Comparison of ENCODE assay signal across 1 cellular context in genomic region chr9:133148351-133149129, GRCh38.
TF ChIP-seq lines count a peak whose summit lies in the region.

No MANE protein-coding gene starts in this region.

TF ChIP-seq in HepG2, 621 proteins besides CTCF, POLR2A, EP300 and RAD21 (continued from another document and continues in another):
- TF ChIP-seq, protein P1, sequence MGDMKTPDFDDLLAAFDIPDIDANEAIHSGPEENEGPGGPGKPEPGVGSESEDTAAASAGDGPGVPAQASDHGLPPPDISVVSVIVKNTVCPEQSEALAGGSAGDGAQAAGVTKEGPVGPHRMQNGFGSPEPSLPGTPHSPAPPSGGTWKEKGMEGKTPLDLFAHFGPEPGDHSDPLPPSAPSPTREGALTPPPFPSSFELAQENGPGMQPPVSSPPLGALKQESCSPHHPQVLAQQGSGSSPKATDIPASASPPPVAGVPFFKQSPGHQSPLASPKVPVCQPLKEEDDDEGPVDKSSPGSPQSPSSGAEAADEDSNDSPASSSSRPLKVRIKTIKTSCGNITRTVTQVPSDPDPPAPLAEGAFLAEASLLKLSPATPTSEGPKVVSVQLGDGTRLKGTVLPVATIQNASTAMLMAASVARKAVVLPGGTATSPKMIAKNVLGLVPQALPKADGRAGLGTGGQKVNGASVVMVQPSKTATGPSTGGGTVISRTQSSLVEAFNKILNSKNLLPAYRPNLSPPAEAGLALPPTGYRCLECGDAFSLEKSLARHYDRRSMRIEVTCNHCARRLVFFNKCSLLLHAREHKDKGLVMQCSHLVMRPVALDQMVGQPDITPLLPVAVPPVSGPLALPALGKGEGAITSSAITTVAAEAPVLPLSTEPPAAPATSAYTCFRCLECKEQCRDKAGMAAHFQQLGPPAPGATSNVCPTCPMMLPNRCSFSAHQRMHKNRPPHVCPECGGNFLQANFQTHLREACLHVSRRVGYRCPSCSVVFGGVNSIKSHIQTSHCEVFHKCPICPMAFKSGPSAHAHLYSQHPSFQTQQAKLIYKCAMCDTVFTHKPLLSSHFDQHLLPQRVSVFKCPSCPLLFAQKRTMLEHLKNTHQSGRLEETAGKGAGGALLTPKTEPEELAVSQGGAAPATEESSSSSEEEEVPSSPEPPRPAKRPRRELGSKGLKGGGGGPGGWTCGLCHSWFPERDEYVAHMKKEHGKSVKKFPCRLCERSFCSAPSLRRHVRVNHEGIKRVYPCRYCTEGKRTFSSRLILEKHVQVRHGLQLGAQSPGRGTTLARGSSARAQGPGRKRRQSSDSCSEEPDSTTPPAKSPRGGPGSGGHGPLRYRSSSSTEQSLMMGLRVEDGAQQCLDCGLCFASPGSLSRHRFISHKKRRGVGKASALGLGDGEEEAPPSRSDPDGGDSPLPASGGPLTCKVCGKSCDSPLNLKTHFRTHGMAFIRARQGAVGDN (CRISPR knock-in tag; IDR thresholded peaks at IDR 0.05): 0 out of 2 replicates have a peak, but pooled peaks have one; percentile 41
- TF ChIP-seq RXRA (CRISPR knock-in tag; IDR thresholded peaks at IDR 0.05) (peak; percentile 29; the same call in 1 of the 2 replicates), RBM39 (IDR thresholded peaks at IDR 0.05; ENCODE audit: low read depth, low read length, poor library complexity, severe bottlenecking) (no peak), PATZ1 (CRISPR knock-in tag; IDR thresholded peaks at IDR 0.05) (0 out of 2 replicates have a peak, but pooled peaks have one; percentile 18), ZNF354B (CRISPR knock-in tag; IDR thresholded peaks at IDR 0.05) (no peak), HDAC1 (CRISPR knock-in tag; IDR thresholded peaks at IDR 0.05) (peak; percentile 53; the same call in 1 of the 2 replicates), ZNF3 (CRISPR knock-in tag; IDR thresholded peaks at IDR 0.05) (no peak), SAP130 (CRISPR knock-in tag; IDR thresholded peaks at IDR 0.05; ENCODE audit: low read depth) (peak; percentile 42; the same call in 1 of the 2 replicates), ZBTB42 (CRISPR knock-in tag; IDR thresholded peaks at IDR 0.05) (no peak), IKZF4 (CRISPR knock-in tag; IDR thresholded peaks at IDR 0.05; ENCODE audit: borderline replicate concordance, low read depth, not compliant biosample characterization) (peak; percentile 4), ZNF572 (CRISPR knock-in tag; IDR thresholded peaks at IDR 0.05) (0 out of 2 replicates have a peak, but pooled peaks have one; percentile 38), ZNF614 (CRISPR knock-in tag; IDR thresholded peaks at IDR 0.05; ENCODE audit: borderline replicate concordance) (no peak), PHF20 (CRISPR knock-in tag; IDR thresholded peaks at IDR 0.05) (no peak), ZNF605 (CRISPR knock-in tag; IDR thresholded peaks at IDR 0.05) (0 out of 2 replicates have a peak, but pooled peaks have one; percentile 25), MIER3 (CRISPR knock-in tag; IDR thresholded peaks at IDR 0.05; ENCODE audit: borderline replicate concordance) (no peak), GABPA (IDR thresholded peaks at IDR 0.05; ENCODE audit: low read depth, low read length) (no peak), GABPA (CRISPR knock-in tag; IDR thresholded peaks at IDR 0.05; ENCODE audit: low read depth) (no peak), ZNF20 (CRISPR knock-in tag; IDR thresholded peaks at IDR 0.05) (no peak), PCBP2 (optimal IDR thresholded peaks at IDR 0.05; ENCODE audit: low read depth, low read length, poor library complexity, severe bottlenecking) (no peak), CREM (IDR thresholded peaks at IDR 0.05) (no peak), CREM (CRISPR knock-in tag; IDR thresholded peaks at IDR 0.05) (no peak), ZUFSP (CRISPR knock-in tag; IDR thresholded peaks at IDR 0.05; ENCODE audit: borderline replicate concordance) (no peak), ZNF749 (CRISPR knock-in tag; IDR thresholded peaks at IDR 0.05; ENCODE audit: borderline replicate concordance) (no peak), ZFAT (CRISPR knock-in tag; conservative IDR thresholded peaks at IDR 0.05) (no peak), ATM (IDR thresholded peaks at IDR 0.05; ENCODE audit: borderline replicate concordance) (no peak), ZNF883 (CRISPR knock-in tag; IDR thresholded peaks at IDR 0.05; ENCODE audit: not compliant biosample characterization) (no peak), SCMH1 (CRISPR knock-in tag; IDR thresholded peaks at IDR 0.05; ENCODE audit: borderline replicate concordance) (no peak), ZSCAN25 (CRISPR knock-in tag; IDR thresholded peaks at IDR 0.05) (no peak), AHR (CRISPR knock-in tag; IDR thresholded peaks at IDR 0.05) (no peak), KLF11 (CRISPR knock-in tag; IDR thresholded peaks at IDR 0.05) (no peak), ELF1 (CRISPR knock-in tag; IDR thresholded peaks at IDR 0.05) (0 out of 2 replicates have a peak, but pooled peaks have one; percentile 22), ZNF607 (CRISPR knock-in tag; IDR thresholded peaks at IDR 0.05; ENCODE audit: borderline replicate concordance) (0 out of 2 replicates have a peak, but pooled peaks have one; percentile 11), CCDC6 (CRISPR knock-in tag; IDR thresholded peaks at IDR 0.05) (no peak), KDM2A (CRISPR knock-in tag; IDR thresholded peaks at IDR 0.05; ENCODE audit: borderline replicate concordance, low read depth) (no peak), ZNF772 (CRISPR knock-in tag; IDR thresholded peaks at IDR 0.05) (peak; percentile 75; the same call in 1 of the 2 replicates), YY1 (IDR thresholded peaks at IDR 0.05; ENCODE audit: insufficient read depth, insufficient replicate concordance, low read depth, low read length) (no peak), HNRNPLL (IDR thresholded peaks at IDR 0.05; ENCODE audit: low read depth, low read length, poor library complexity, severe bottlenecking) (peak; percentile 49), SOX5 (CRISPR knock-in tag; IDR thresholded peaks at IDR 0.05; ENCODE audit: borderline replicate concordance) (no peak), NR1H2 (CRISPR knock-in tag; IDR thresholded peaks at IDR 0.05; ENCODE audit: borderline replicate concordance, low read depth) (no peak)
- TF ChIP-seq, protein P2, sequence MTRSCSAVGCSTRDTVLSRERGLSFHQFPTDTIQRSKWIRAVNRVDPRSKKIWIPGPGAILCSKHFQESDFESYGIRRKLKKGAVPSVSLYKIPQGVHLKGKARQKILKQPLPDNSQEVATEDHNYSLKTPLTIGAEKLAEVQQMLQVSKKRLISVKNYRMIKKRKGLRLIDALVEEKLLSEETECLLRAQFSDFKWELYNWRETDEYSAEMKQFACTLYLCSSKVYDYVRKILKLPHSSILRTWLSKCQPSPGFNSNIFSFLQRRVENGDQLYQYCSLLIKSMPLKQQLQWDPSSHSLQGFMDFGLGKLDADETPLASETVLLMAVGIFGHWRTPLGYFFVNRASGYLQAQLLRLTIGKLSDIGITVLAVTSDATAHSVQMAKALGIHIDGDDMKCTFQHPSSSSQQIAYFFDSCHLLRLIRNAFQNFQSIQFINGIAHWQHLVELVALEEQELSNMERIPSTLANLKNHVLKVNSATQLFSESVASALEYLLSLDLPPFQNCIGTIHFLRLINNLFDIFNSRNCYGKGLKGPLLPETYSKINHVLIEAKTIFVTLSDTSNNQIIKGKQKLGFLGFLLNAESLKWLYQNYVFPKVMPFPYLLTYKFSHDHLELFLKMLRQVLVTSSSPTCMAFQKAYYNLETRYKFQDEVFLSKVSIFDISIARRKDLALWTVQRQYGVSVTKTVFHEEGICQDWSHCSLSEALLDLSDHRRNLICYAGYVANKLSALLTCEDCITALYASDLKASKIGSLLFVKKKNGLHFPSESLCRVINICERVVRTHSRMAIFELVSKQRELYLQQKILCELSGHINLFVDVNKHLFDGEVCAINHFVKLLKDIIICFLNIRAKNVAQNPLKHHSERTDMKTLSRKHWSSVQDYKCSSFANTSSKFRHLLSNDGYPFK (CRISPR knock-in tag; IDR thresholded peaks at IDR 0.05; ENCODE audit: borderline replicate concordance): no peak
- TF ChIP-seq, protein P3, sequence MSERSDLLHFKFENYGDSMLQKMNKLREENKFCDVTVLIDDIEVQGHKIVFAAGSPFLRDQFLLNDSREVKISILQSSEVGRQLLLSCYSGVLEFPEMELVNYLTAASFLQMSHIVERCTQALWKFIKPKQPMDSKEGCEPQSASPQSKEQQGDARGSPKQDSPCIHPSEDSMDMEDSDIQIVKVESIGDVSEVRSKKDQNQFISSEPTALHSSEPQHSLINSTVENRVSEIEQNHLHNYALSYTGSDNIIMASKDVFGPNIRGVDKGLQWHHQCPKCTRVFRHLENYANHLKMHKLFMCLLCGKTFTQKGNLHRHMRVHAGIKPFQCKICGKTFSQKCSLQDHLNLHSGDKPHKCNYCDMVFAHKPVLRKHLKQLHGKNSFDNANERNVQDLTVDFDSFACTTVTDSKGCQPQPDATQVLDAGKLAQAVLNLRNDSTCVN (CRISPR knock-in tag; IDR thresholded peaks at IDR 0.05; ENCODE audit: borderline replicate concordance): no peak
- TF ChIP-seq, protein P4, sequence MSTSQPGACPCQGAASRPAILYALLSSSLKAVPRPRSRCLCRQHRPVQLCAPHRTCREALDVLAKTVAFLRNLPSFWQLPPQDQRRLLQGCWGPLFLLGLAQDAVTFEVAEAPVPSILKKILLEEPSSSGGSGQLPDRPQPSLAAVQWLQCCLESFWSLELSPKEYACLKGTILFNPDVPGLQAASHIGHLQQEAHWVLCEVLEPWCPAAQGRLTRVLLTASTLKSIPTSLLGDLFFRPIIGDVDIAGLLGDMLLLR (CRISPR knock-in tag; IDR thresholded peaks at IDR 0.05): 0 out of 2 replicates have a peak, but pooled peaks have one; percentile 32
- TF ChIP-seq, protein P5, sequence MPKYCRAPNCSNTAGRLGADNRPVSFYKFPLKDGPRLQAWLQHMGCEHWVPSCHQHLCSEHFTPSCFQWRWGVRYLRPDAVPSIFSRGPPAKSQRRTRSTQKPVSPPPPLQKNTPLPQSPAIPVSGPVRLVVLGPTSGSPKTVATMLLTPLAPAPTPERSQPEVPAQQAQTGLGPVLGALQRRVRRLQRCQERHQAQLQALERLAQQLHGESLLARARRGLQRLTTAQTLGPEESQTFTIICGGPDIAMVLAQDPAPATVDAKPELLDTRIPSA (CRISPR knock-in tag; IDR thresholded peaks at IDR 0.05; ENCODE audit: borderline replicate concordance): no peak
- TF ChIP-seq, protein P6, sequence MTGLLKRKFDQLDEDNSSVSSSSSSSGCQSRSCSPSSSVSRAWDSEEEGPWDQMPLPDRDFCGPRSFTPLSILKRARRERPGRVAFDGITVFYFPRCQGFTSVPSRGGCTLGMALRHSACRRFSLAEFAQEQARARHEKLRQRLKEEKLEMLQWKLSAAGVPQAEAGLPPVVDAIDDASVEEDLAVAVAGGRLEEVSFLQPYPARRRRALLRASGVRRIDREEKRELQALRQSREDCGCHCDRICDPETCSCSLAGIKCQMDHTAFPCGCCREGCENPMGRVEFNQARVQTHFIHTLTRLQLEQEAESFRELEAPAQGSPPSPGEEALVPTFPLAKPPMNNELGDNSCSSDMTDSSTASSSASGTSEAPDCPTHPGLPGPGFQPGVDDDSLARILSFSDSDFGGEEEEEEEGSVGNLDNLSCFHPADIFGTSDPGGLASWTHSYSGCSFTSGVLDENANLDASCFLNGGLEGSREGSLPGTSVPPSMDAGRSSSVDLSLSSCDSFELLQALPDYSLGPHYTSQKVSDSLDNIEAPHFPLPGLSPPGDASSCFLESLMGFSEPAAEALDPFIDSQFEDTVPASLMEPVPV (CRISPR knock-in tag; IDR thresholded peaks at IDR 0.05): 0 out of 2 replicates have a peak, but pooled peaks have one; percentile 8
- TF ChIP-seq, protein P7, sequence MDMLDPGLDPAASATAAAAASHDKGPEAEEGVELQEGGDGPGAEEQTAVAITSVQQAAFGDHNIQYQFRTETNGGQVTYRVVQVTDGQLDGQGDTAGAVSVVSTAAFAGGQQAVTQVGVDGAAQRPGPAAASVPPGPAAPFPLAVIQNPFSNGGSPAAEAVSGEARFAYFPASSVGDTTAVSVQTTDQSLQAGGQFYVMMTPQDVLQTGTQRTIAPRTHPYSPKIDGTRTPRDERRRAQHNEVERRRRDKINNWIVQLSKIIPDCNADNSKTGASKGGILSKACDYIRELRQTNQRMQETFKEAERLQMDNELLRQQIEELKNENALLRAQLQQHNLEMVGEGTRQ (IDR thresholded peaks at IDR 0.05; ENCODE audit: low read depth, low read length): no peak
- TF ChIP-seq, protein P7 (CRISPR knock-in tag; IDR thresholded peaks at IDR 0.05; ENCODE audit: borderline replicate concordance): no peak
